ENCODE assay signal across 1 cellular context in genomic region chr9:98917691-98918487, GRCh38.
TF ChIP-seq lines count a peak whose summit lies in the region.

No MANE protein-coding gene starts in this region.

TF ChIP-seq in K562, 482 proteins besides CTCF, POLR2A, EP300 and RAD21 (continued from another document and continues in another):
- TF ChIP-seq ZNF75A (CRISPR knock-in tag; IDR thresholded peaks at IDR 0.05) (no peak), NFRKB (IDR thresholded peaks at IDR 0.05; ENCODE audit: low read depth) (no peak), ZNF778 (CRISPR knock-in tag; IDR thresholded peaks at IDR 0.05) (no peak), ZNF174 (CRISPR knock-in tag; IDR thresholded peaks at IDR 0.05) (no peak), GTF2A2 (tag; IDR thresholded peaks at IDR 0.05) (peak; percentile 18; the same call in 1 of the 2 replicates), MAFK (IDR thresholded peaks at IDR 0.05; ENCODE audit: low read length) (no peak), ZNF639 (CRISPR knock-in tag; conservative IDR thresholded peaks at IDR 0.05 in 1 of 2, IDR thresholded peaks at IDR 0.05 in 1 of 2) (no peak), CBX8 (IDR thresholded peaks at IDR 0.05; ENCODE audit: borderline replicate concordance, extremely low read depth, low read depth, low read length, poor library complexity, severe bottlenecking) (no peak), PCBP2 (IDR thresholded peaks at IDR 0.05; ENCODE audit: low read depth, low read length, poor library complexity, severe bottlenecking) (no peak), ZBTB8A (IDR thresholded peaks at IDR 0.05; ENCODE audit: partially characterized antibody) (no peak), ESRRA (IDR thresholded peaks at IDR 0.05; ENCODE audit: borderline replicate concordance, low read depth) (peak; percentile 97), SRSF1 (IDR thresholded peaks at IDR 0.05; ENCODE audit: low read depth, low read length) (no peak), ZFX (CRISPR knock-in tag; IDR thresholded peaks at IDR 0.05) (0 out of 2 replicates have a peak, but pooled peaks have one; percentile 25), RBM17 (IDR thresholded peaks at IDR 0.05; ENCODE audit: borderline replicate concordance, low read depth, low read length) (no peak), ATF7 (IDR thresholded peaks at IDR 0.05) (peak; percentile 45; the same call in 1 of the 2 replicates), FOXA1 (IDR thresholded peaks at IDR 0.05; ENCODE audit: borderline replicate concordance) (no peak), SMARCC2 (IDR thresholded peaks at IDR 0.05; ENCODE audit: low read depth) (no peak), ZBTB9 (CRISPR knock-in tag; IDR thresholded peaks at IDR 0.05) (no peak), ZFP30 (CRISPR knock-in tag; IDR thresholded peaks at IDR 0.05; ENCODE audit: borderline replicate concordance) (no peak), SRSF7 (optimal IDR thresholded peaks at IDR 0.05; ENCODE audit: low read depth, low read length) (no peak), BRF1 (IDR thresholded peaks at IDR 0.05; ENCODE audit: borderline replicate concordance, extremely low read depth, insufficient read length) (no peak), ZNF134 (CRISPR knock-in tag; conservative IDR thresholded peaks at IDR 0.05) (no peak), TAL1 (IDR thresholded peaks at IDR 0.05) (0 out of 2 replicates have a peak, but pooled peaks have one; percentile 23), TCF3 (CRISPR knock-in tag; IDR thresholded peaks at IDR 0.05) (peak; percentile 36; the same call in 1 of the 2 replicates), RREB1 (CRISPR knock-in tag; IDR thresholded peaks at IDR 0.05) (no peak), SMC3 (conservative IDR thresholded peaks at IDR 0.05; ENCODE audit: insufficient read depth, low read depth, low read length) (no peak), CREB1 (IDR thresholded peaks at IDR 0.05) (no peak), CREB1 (CRISPR knock-in tag; IDR thresholded peaks at IDR 0.05) (no peak), NBN (IDR thresholded peaks at IDR 0.05; ENCODE audit: low read depth) (no peak), ZBTB33 (CRISPR knock-in tag; IDR thresholded peaks at IDR 0.05) (no peak), KAT2B (IDR thresholded peaks at IDR 0.05; ENCODE audit: low read depth, low read length) (no peak), RFX5 (IDR thresholded peaks at IDR 0.05; ENCODE audit: low read depth, low read length) (no peak), ZNF395 (CRISPR knock-in tag; IDR thresholded peaks at IDR 0.05) (no peak), ELF1 (tag; IDR thresholded peaks at IDR 0.05) (no peak), ZBTB26 (CRISPR knock-in tag; IDR thresholded peaks at IDR 0.05) (no peak), ZNF140 (CRISPR knock-in tag; IDR thresholded peaks at IDR 0.05) (no peak), ZNF217 (CRISPR knock-in tag; IDR thresholded peaks at IDR 0.05) (no peak), HES1 (IDR thresholded peaks at IDR 0.05; ENCODE audit: low read depth) (no peak), ZNF239 (CRISPR knock-in tag; IDR thresholded peaks at IDR 0.05) (no peak), MXI1 (IDR thresholded peaks at IDR 0.05; ENCODE audit: low read depth, low read length) (no peak), SMARCE1 (IDR thresholded peaks at IDR 0.05) (no peak), ZNF785 (CRISPR knock-in tag; IDR thresholded peaks at IDR 0.05) (no peak), ZNF699 (CRISPR knock-in tag; IDR thresholded peaks at IDR 0.05; ENCODE audit: insufficient replicate concordance) (no peak), DPF2 (IDR thresholded peaks at IDR 0.05) (peak; percentile 29; the same call in 1 of the 2 replicates), SRSF3 (IDR thresholded peaks at IDR 0.05; ENCODE audit: insufficient read depth, low read length) (no peak), AFF1 (IDR thresholded peaks at IDR 0.05; ENCODE audit: low read depth in 1 of 2, partially characterized antibody in 2 of 2) (no peak), NEUROD1 (IDR thresholded peaks at IDR 0.05; ENCODE audit: borderline replicate concordance, low read depth, low read length, partially characterized antibody) (no peak), E2F4 (CRISPR knock-in tag; IDR thresholded peaks at IDR 0.05; ENCODE audit: low read depth) (no peak), NR3C1 (CRISPR knock-in tag; IDR thresholded peaks at IDR 0.05) (no peak), HDAC6 (IDR thresholded peaks at IDR 0.05; ENCODE audit: low read depth, low read length) (no peak), CTBP1 (IDR thresholded peaks at IDR 0.05; ENCODE audit: borderline replicate concordance) (0 out of 2 replicates have a peak, but pooled peaks have one; percentile 10), ZNF133 (CRISPR knock-in tag; IDR thresholded peaks at IDR 0.05) (no peak)
